In genomic region chr3:58049143-58049785, GRCh38 we compare ENCODE assay signal across 7 cellular contexts. TPM values are rescaled to one million over a fixed set of nuclear protein-coding genes. Genes with fewer than 3 reads are reported as not detected.
A peak's percentile ranks its signal among the peaks of the same experiment; 100 is the strongest.
DNase-seq lines count a peak whose midpoint lies in the region; ATAC-seq, FAIRE-seq and TF ChIP-seq lines count a peak whose summit lies in the region.

No MANE protein-coding gene starts in this region.

- peak; percentile 30 for DNase-seq in HuH-7 (ENCODE audit: low spot score)
- DNase-seq in breast epithelium (ENCODE audit: low spot score in 2 of 2): peak; percentile 68 to 77
- DNase-seq in keratinocyte (ENCODE audit: low read depth, low spot score): peak; percentile 93

- H3K36me3 ChIP-seq in breast epithelium: no peaks in the 10 kb centered on the region
- peaks cover 14 to 37% of the 10 kb centered on the region in 2 experiments for H3K36me3 ChIP-seq in keratinocyte (ENCODE audit: control insufficient read depth in 2 of 2, extremely low read depth in 1 of 2, insufficient read depth in 2 of 2, low read length in 2 of 2)
- H3K36me3 ChIP-seq in thymus (ENCODE audit: control insufficient read depth, insufficient read depth): peaks cover 3% of the 10 kb centered on the region

- peaks cover 15% of the 10 kb centered on the region for H3K9me1 ChIP-seq in keratinocyte (ENCODE audit: control insufficient read depth, extremely low read depth, insufficient read depth, low read length)

- TF ChIP-seq CTCF in breast epithelium (IDR thresholded peaks at IDR 0.05) (no peak), keratinocyte (optimal IDR thresholded peaks at IDR 0.05 in 1 of 3, IDR thresholded peaks at IDR 0.05 in 1 of 3, conservative IDR thresholded peaks at IDR 0.05 in 1 of 3; ENCODE audit: extremely low read depth in 1 of 3, insufficient read depth in 2 of 3, low read length in 3 of 3) (no peak)

- no peaks in the 10 kb centered on the region for H3K27me3 ChIP-seq in breast epithelium
- no peaks in the 10 kb centered on the region for H3K27me3 ChIP-seq in keratinocyte (ENCODE audit: control insufficient read depth, extremely low read depth, insufficient read depth, low read length)
- no peaks in the 10 kb centered on the region for H3K27me3 ChIP-seq in thymus (ENCODE audit: control insufficient read depth, insufficient read depth)

- TF ChIP-seq POLR2A in breast epithelium (IDR thresholded peaks at IDR 0.05): no peak

- peaks cover 68% of the 10 kb centered on the region for H4K20me1 ChIP-seq in keratinocyte (ENCODE audit: control insufficient read depth, extremely low read depth, insufficient read depth, low read length)

- H3K4me1 ChIP-seq in breast epithelium: peaks cover 3 to 16% of the 10 kb centered on the region in 2 donors
- H3K4me1 ChIP-seq in keratinocyte (ENCODE audit: control insufficient read depth, extremely low read depth, insufficient read depth, low read length): peaks cover 78% of the 10 kb centered on the region
- peaks cover 10% of the 10 kb centered on the region for H3K4me1 ChIP-seq in thymus (ENCODE audit: control insufficient read depth, insufficient read depth, low read length)

- FAIRE-seq in keratinocyte (lab: Jason Lieb, UNC): peak; percentile 86

- H3K4me2 ChIP-seq in keratinocyte (ENCODE audit: control insufficient read depth, extremely low read depth, insufficient read depth, low read depth, low read length): peak overlapping the region; percentile 90

- 91% methylated on average over 10 of the region's 10 CpGs for WGBS in thymus

- peaks cover 98% of the 10 kb centered on the region for H3K79me2 ChIP-seq in keratinocyte (ENCODE audit: control insufficient read depth, insufficient read depth, low read length)

- peak overlapping the region; percentile 80 for H3K9ac ChIP-seq in keratinocyte (ENCODE audit: control insufficient read depth, extremely low read depth, insufficient read depth, low read length)

- H3K4me3 ChIP-seq in breast epithelium (no peak overlapping the region), keratinocyte (ENCODE audit: control insufficient read depth in 2 of 3, extremely low read depth in 1 of 3, insufficient read depth in 2 of 3, low read depth in 1 of 3, low read length in 3 of 3) (peak overlapping the region in 2 of 3 experiments; percentile 38 to 39), thymus (ENCODE audit: low read length) (no peak overlapping the region)

- intact Hi-C loops in breast epithelium (cut with DNase I; ENCODE audit: low total_unique reads): no loop called here

- H3K27ac ChIP-seq in breast epithelium (peak overlapping the region; percentile 72 to 83), keratinocyte (ENCODE audit: control insufficient read depth, insufficient read depth, low read length) (peak overlapping the region; percentile 93), thymus (ENCODE audit: low read depth) (peak overlapping the region; percentile 26)

- H3K9me3 ChIP-seq in breast epithelium (no peaks in the 10 kb centered on the region), keratinocyte (ENCODE audit: control insufficient read depth, low read depth, low read length) (no peaks in the 10 kb centered on the region), thymus (ENCODE audit: control insufficient read depth) (no peaks in the 10 kb centered on the region)

- H2AFZ ChIP-seq in keratinocyte (ENCODE audit: control insufficient read depth, low read length): no peak overlapping the region

- dilution Hi-C loops in keratinocyte (cut with MboI; ENCODE audit: extremely low pct_ligation_motif_present, low sequenced_read_pairs): no loop called here

- ATAC-seq in GM18498 (IDR thresholded peaks at IDR 0.05; ENCODE audit: unreplicated experiment) (no peak), GM19035 (IDR thresholded peaks at IDR 0.05; ENCODE audit: unreplicated experiment) (no peak), GM19328 (IDR thresholded peaks at IDR 0.05; ENCODE audit: unreplicated experiment) (no peak)

RNA-seq across cellular contexts. Expression of gene FLNB, which starts 41.0 kb away (rescaled TPM):
- 100 to 1,000 TPM in 2 of 3 donors, 10 to 100 TPM in 1; 40.3 to 242 (median 164) TPM for total RNA-seq in breast epithelium
- polyA plus RNA-seq in keratinocyte: 271 to 566 TPM (median 289 TPM) in 3 replicates
- 139 TPM for polyA plus RNA-seq in keratinocyte (2011; ENCODE audit: low read depth)
- 224 and 242 TPM in 2 replicates for polyA plus RNA-seq in keratinocyte (2011; cell fraction: cytosol; rRNA removed)
- polyA plus RNA-seq in keratinocyte (2011; cell fraction: nucleus; rRNA removed): 1,762 and 1,792 TPM in 2 replicates
- polyA plus RNA-seq in keratinocyte (2012; ENCODE audit: low replicate concordance): 243 and 645 TPM in 2 replicates
- 1,184 to 1,540 TPM (median 1,356 TPM) in 3 replicates for polyA minus RNA-seq in keratinocyte
- 873 TPM for polyA minus RNA-seq in keratinocyte (2011; cell fraction: cytosol; rRNA and poly(A)+ RNA removed)
- 2,395 and 3,178 TPM in 2 replicates for polyA minus RNA-seq in keratinocyte (2011; cell fraction: nucleus; rRNA and poly(A)+ RNA removed)
- 111 TPM for polyA plus RNA-seq in thymus

Comparison
In these comparisons a context has a peak if more than half of its experiments do, and no peak if none do; other contexts are left out.
1. DNase-seq: peak in every context shown above with its lines; median percentile 93 in keratinocyte; 72 in breast epithelium; 30 in HuH-7.
2. H3K27ac ChIP-seq: peak in every context shown above with its lines; median percentile 93 in keratinocyte; 78 in breast epithelium; 26 in thymus.
3. H3K4me3 ChIP-seq: peak in keratinocyte (2 of 3); none in breast epithelium (0 of 3) and thymus (single experiment).